In the genomic region with DNA sequence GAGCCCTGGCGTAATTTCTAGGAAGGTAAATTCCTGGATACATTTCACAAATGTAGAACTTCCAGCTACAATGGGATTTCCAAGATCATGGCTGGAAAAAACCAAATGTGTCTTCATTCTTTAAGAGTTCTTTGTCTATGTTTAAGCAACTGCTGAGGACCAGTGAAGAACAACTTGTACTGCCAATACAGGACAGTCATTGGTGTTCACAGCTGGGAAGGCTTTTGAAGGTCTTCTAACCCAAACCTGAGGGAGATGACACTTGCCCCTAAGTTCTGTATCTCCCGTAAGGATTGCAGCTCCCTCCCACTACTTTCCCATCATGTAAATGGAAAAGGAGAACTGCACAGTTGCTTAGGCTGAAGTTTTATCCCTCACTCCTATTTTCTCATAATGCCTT, we compare ENCODE assay signal across 25 cellular contexts.
"Had no signal": no experiment of that assay in that cellular context is flagged by ENCODE, and none has a peak within 500 bp of the region (broad histone marks: within the 10 kb centered on the region; RNA-seq: fewer than 3 reads in every experiment).

No MANE protein-coding gene starts in this region.

- H3K36me3 ChIP-seq: neural progenitor cell, ovary, thoracic aorta, thyroid gland had no signal

- ATAC-seq: naive thymus-derived CD8-positive, alpha-beta T cell; natural killer cell treated with Interleukin-12 subunit alpha and Interleukin-12 subunit beta and Interleukin-15 and Interleukin-18, amount 100 ng/mL, for 72 hours; right lobe of liver; stimulated activated effector memory CD8-positive, alpha-beta T cell treated with anti-CD3 and anti-CD28 coated beads, Interleukin-12 subunit alpha, Interleukin-12 subunit beta, amount 100 ng/mL, for 72 hours; stimulated activated naive B cell treated with anti-CD40 and anti-IgM and Interleukin-4, amounts not matched to agents 10 μg/mL and 1 μg/mL and 100 μg/mL, for 72 hours had no signal

- FAIRE-seq: urothelium cell line had no signal

- H3K27ac ChIP-seq: neural progenitor cell, ovary, parathyroid adenoma, psoas muscle, right lobe of liver, skin epidermis, stomach, thoracic aorta, thyroid gland, tibial nerve, upper lobe of left lung, vagina had no signal

- DNase-seq: naive thymus-derived CD8-positive, alpha-beta T cell; occipital lobe; ovary; posterior cingulate gyrus; psoas muscle; right cardiac atrium; right lobe of liver; stimulated activated CD4-positive, alpha-beta T cell treated with anti-CD3 and anti-CD28 coated beads, Interleukin-15, amount 100 ng/mL, for 24 hours; stimulated activated CD4-positive, alpha-beta T cell treated with anti-CD3 and anti-CD28 coated beads, Interleukin-2, amount 100 ng/mL, for 24 hours; stimulated activated CD4-positive, alpha-beta T cell treated with anti-CD3 and anti-CD28 coated beads, Interleukin-2, amount 100 ng/mL, for 48 hours; stimulated activated CD4-positive, alpha-beta T cell treated with anti-CD3 and anti-CD28 coated beads, Interleukin-4, amount 100 ng/mL, for 24 hours; stimulated activated naive B cell treated with anti-CD40 and anti-IgM and Interleukin-4, amounts not matched to agents 10 μg/mL and 1 μg/mL and 100 μg/mL, for 72 hours; stimulated activated naive CD4-positive, alpha-beta T cell treated with Interleukin-2 at 50 U/mL for 16 hours; stomach; thyroid gland; upper lobe of left lung had no signal

- H3K4me1 ChIP-seq: neural progenitor cell, parathyroid adenoma, psoas muscle, right lobe of liver, stomach, thyroid gland, tibial nerve, upper lobe of left lung, vagina had no signal

- H3K27me3 ChIP-seq: neural progenitor cell, ovary, right lobe of liver, stomach, thyroid gland, tibial nerve, upper lobe of left lung, vagina had no signal

- H3K9me3 ChIP-seq: ovary, psoas muscle, right lobe of liver, stomach, thoracic aorta, thyroid gland, tibial nerve, upper lobe of left lung, vagina had no signal

- H3K4me3 ChIP-seq: neural progenitor cell, ovary, psoas muscle, right lobe of liver, skin epidermis, stomach, thoracic aorta, thyroid gland, tibial nerve, upper lobe of left lung, vagina had no signal
